28 cellular contexts compared by ENCODE assay signal in genomic region chr16:23223368-23223767, GRCh38. TPM values are rescaled to one million over a fixed set of nuclear protein-coding genes. Genes with fewer than 3 reads are reported as not detected.
"Had no signal": no experiment of that assay in that cellular context is flagged by ENCODE, and none has a peak within 500 bp of the region (broad histone marks: within the 10 kb centered on the region; RNA-seq: fewer than 3 reads in every experiment).

No MANE protein-coding gene starts in this region.

- H3K36me3 Mint-ChIP-seq: activated naive CD8-positive, alpha-beta T cell; stimulated activated effector memory CD8-positive, alpha-beta T cell treated with anti-CD3 and anti-CD28 coated beads, Interleukin-12 subunit alpha, Interleukin-12 subunit beta, amount 100 ng/mL, for 72 hours; type B pancreatic cell had no signal

- H3K27ac ChIP-seq: esophagus muscularis mucosa, foreskin keratinocyte, heart right ventricle, left ventricle myocardium inferior, neutrophil, ovary, prostate gland, sigmoid colon, uterus, VCaP had no signal

- H3K36me3 ChIP-seq: esophagus muscularis mucosa, heart right ventricle, left ventricle myocardium inferior, neutrophil, ovary, prostate gland, sigmoid colon, uterus had no signal

- H3K9me3 Mint-ChIP-seq: central memory CD8-positive, alpha-beta T cell; dendritic cell treated with granulocyte-macrophage colony-stimulating factor and Interleukin-4, amounts not matched to agents 40 ng/mL and 50 ng/mL, for 4 days; nephron; stimulated activated naive CD8-positive, alpha-beta T cell treated with anti-CD3 and anti-CD28 coated beads, Interleukin-15, Interleukin-2, amounts not matched to agents 100 ng/mL and 50 ng/mL, for 24 hours; type B pancreatic cell had no signal

- H3K4me3 ChIP-seq: esophagus muscularis mucosa, heart right ventricle, left ventricle myocardium inferior, ovary, prostate gland, sigmoid colon, uterus had no signal

- H3K27me3 ChIP-seq: esophagus muscularis mucosa, heart right ventricle, ovary, sigmoid colon, uterus had no signal

- H3K9me3 ChIP-seq: esophagus muscularis mucosa, heart right ventricle, left ventricle myocardium inferior, neutrophil, ovary, prostate gland, sigmoid colon, uterus had no signal

- H3K4me3 Mint-ChIP-seq: activated naive CD8-positive, alpha-beta T cell; central memory CD8-positive, alpha-beta T cell; dendritic cell treated with granulocyte-macrophage colony-stimulating factor and Interleukin-4, amounts not matched to agents 40 ng/mL and 50 ng/mL, for 4 days; nephron; stimulated activated effector memory CD8-positive, alpha-beta T cell treated with anti-CD3 and anti-CD28 coated beads, Interleukin-12 subunit alpha, Interleukin-12 subunit beta, amount 100 ng/mL, for 72 hours; stimulated activated naive CD8-positive, alpha-beta T cell treated with anti-CD3 and anti-CD28 coated beads, Interleukin-15, Interleukin-2, amounts not matched to agents 100 ng/mL and 50 ng/mL, for 24 hours; type B pancreatic cell had no signal

- H3K4me1 ChIP-seq: esophagus muscularis mucosa, foreskin keratinocyte, heart right ventricle, left ventricle myocardium inferior, prostate gland, sigmoid colon, uterus had no signal

- H3K27ac Mint-ChIP-seq: activated naive CD8-positive, alpha-beta T cell; dendritic cell treated with granulocyte-macrophage colony-stimulating factor and Interleukin-4, amounts not matched to agents 40 ng/mL and 50 ng/mL, for 4 days; nephron; stimulated activated effector memory CD8-positive, alpha-beta T cell treated with anti-CD3 and anti-CD28 coated beads, Interleukin-12 subunit alpha, Interleukin-12 subunit beta, amount 100 ng/mL, for 72 hours; stimulated activated naive CD8-positive, alpha-beta T cell treated with anti-CD3 and anti-CD28 coated beads, Interleukin-15, Interleukin-2, amounts not matched to agents 100 ng/mL and 50 ng/mL, for 24 hours; type B pancreatic cell had no signal

- H3K4me1 Mint-ChIP-seq: central memory CD8-positive, alpha-beta T cell; nephron; stimulated activated effector memory CD8-positive, alpha-beta T cell treated with anti-CD3 and anti-CD28 coated beads, Interleukin-12 subunit alpha, Interleukin-12 subunit beta, amount 100 ng/mL, for 72 hours had no signal

- DNase-seq: activated CD4-positive, alpha-beta T cell treated with anti-CD3 and anti-CD28 coated beads for 48 hours; activated CD4-positive, alpha-beta T cell treated with anti-CD3 and anti-CD28 coated beads, Interleukin-2, amount 50 U/mL, for 48 hours; activated CD8-positive, alpha-beta memory T cell treated with anti-CD3 and anti-CD28 coated beads for 24 hours; activated effector memory CD4-positive, alpha-beta T cell treated with Interleukin-2 at 50 U/mL for 16 hours; activated naive CD4-positive, alpha-beta T cell treated with Interleukin-2 at 50 U/mL for 16 hours; anterior cingulate cortex; foreskin keratinocyte; heart right ventricle; left ventricle myocardium inferior; ovary; retina; sigmoid colon; small intestine; stimulated activated CD4-positive, alpha-beta T cell treated with anti-CD3 and anti-CD28 coated beads, Interleukin-4, amount 100 ng/mL, for 24 hours; T-helper 9 cell; uterus had no signal

RNA-seq across cellular contexts. Expression of gene SCNN1G, which starts 40.8 kb away (rescaled TPM):
- total RNA-seq: bronchial epithelial cell, foreskin keratinocyte, left ventricle myocardium inferior had no signal
